In the genomic region with DNA sequence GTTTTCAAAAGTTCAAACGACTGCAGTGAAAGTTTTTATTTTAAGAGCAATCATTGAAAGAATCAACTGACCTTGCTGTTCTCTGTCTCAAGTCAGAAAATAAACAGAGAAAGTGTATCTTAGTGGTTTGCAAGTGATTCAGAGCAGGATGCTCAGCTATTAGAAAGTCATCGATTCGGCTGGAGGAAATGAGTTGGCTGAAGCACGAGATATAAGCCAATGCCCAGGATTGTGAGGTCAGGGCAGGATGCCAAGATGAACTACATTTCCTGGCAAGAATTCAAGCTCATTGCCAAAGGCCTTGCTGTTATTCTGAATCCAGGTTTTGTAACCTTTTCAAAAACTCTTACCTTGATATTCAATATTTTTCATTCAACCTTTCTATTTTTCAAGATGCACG, we compare ENCODE assay signal across 8 cellular contexts.
DNase-seq lines count a peak whose midpoint lies in the region; ATAC-seq, FAIRE-seq and TF ChIP-seq lines count a peak whose summit lies in the region.

No MANE protein-coding gene starts in this region.

- peaks cover 0 to 6% (median 6%) of the 10 kb centered on the region in 3 donors for H3K4me1 ChIP-seq in pancreas

- H3K4me3 ChIP-seq in astrocyte of the spinal cord (ENCODE audit: low read depth, low read length) = no peak overlapping the region
- H3K4me3 ChIP-seq in pancreas = no peak overlapping the region

- intact Hi-C loops in pancreas (cut with DNase I) = no loop called here

- peak; percentile 87 for DNase-seq in EH (ENCODE audit: low read depth)
- DNase-seq in KBM-7 = peak; percentile 19
- DNase-seq in astrocyte of the spinal cord (ENCODE audit: low read depth, low spot score) = peak; percentile 88
- peak in 4 of 6 donors; percentile 62 to 81 (median 66) for DNase-seq in pancreas
- no peak for DNase-seq in ecto neural progenitor cell (ENCODE audit: low spot score)
- DNase-seq in NCI-H2227 (lab: John Stamatoyannopoulos, UW; ENCODE audit: unreplicated experiment) = no peak
- DNase-seq in stimulated activated CD4-positive, alpha-beta T cell treated with anti-CD3 and anti-CD28 coated beads, Interleukin-4, amount 100 ng/mL, for 4 hours = no peak

- no peaks in the 10 kb centered on the region for H3K36me3 ChIP-seq in pancreas

- in situ Hi-C loops in KBM-7 (cut with MboI; ENCODE audit: low pct_unique_long_range_greater_than_20kb, low sequenced_read_pairs) (no loop called here), astrocyte of the spinal cord (cut with HindIII; ENCODE audit: low sequenced_read_pairs) (no loop called here)

- ATAC-seq in GM21717 (IDR thresholded peaks at IDR 0.05; ENCODE audit: unreplicated experiment) = peak; percentile 55
- peak; percentile 73 to 80 (median 75) for ATAC-seq in pancreas

- no peaks in the 10 kb centered on the region for H3K27me3 ChIP-seq in pancreas

- no peak overlapping the region for H3K27ac ChIP-seq in pancreas

- no peak for FAIRE-seq in pancreas (lab: Jason Lieb, UNC)

- H3K9me3 ChIP-seq in pancreas = no peaks in the 10 kb centered on the region

- no peak for TF ChIP-seq CTCF in astrocyte of the spinal cord (IDR thresholded peaks at IDR 0.05; ENCODE audit: low read depth, low read length)
- no peak for TF ChIP-seq CTCF in pancreas (IDR thresholded peaks at IDR 0.05)

- 6 to 8% methylated on average over 5 of the region's 5 CpGs for WGBS in pancreas, 2 donors

Comparison
In these comparisons a context has a peak if more than half of its experiments do, and no peak if none do; other contexts are left out.
1. DNase-seq: peak in EH (single experiment), KBM-7 (single experiment), astrocyte of the spinal cord (single experiment) and pancreas (4 of 6); none in ecto neural progenitor cell (single experiment), NCI-H2227 (single experiment) and stimulated activated CD4-positive, alpha-beta T cell treated with anti-CD3 and anti-CD28 coated beads, Interleukin-4, amount 100 ng/mL, for 4 hours (0 of 2).